12 cellular contexts compared by ENCODE assay signal in the genomic region with DNA sequence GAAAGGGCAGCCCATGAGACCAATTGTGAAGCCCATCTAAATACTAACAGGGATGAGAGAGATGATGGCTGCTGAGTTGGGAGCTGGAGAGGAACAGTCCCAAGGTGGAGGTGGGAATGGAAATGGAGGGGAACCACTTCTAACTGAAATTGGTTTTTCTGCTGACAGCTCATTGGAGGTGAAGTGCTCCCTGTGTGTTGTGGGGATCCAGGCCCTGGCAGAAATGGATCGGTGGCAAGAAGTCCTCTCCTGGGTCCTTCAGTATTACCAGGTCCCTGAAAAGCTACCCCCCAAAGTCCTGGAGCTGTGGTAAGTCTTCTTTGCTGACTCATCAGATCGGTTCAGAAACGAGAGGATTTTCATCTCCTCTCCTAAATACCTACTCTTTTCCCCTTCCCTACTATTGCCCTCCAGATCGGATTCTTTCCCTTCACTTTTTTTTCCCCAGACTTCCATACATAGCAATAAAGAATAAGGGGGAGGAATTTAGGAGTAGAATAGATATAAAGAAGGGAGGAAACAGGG. TPM values are rescaled to one million over a fixed set of nuclear protein-coding genes. Genes with fewer than 3 reads are reported as not detected.
DNase-seq lines count a peak whose midpoint lies in the region; ATAC-seq and TF ChIP-seq lines count a peak whose summit lies in the region.
"Had no signal": no experiment of that assay in that cellular context is flagged by ENCODE, and none has a peak within 500 bp of the region (broad histone marks: within the 10 kb centered on the region; RNA-seq: fewer than 3 reads in every experiment).

No MANE protein-coding gene starts in this region.

- H3K4me1 Mint-ChIP-seq in T-helper 2 cell treated with Interferon-gamma antibody and Interleukin-4, amounts not matched to agents 5 μg/mL and 100 μg/mL, for 36 hours (ENCODE audit: low read depth): peaks cover 31% of the 10 kb centered on the region
- H3K4me1 Mint-ChIP-seq in activated naive CD8-positive, alpha-beta T cell treated with anti-CD3 and anti-CD28 coated beads for 36 hours: peaks cover 46% of the 10 kb centered on the region
- peaks cover 46 to 51% of the 10 kb centered on the region in 2 donors for H3K4me1 Mint-ChIP-seq in natural killer cell treated with Interleukin-12 subunit alpha and Interleukin-12 subunit beta and Interleukin-15 and Interleukin-18, amount 100 ng/mL, for 72 hours (ENCODE audit: low read depth in 2 of 2)

- H3K9me3 Mint-ChIP-seq in T-helper 2 cell treated with Interferon-gamma antibody and Interleukin-4, amounts not matched to agents 5 μg/mL and 100 μg/mL, for 36 hours: no peaks in the 10 kb centered on the region
- H3K9me3 Mint-ChIP-seq in activated naive CD8-positive, alpha-beta T cell treated with anti-CD3 and anti-CD28 coated beads for 36 hours: peaks cover 2% of the 10 kb centered on the region
- H3K9me3 Mint-ChIP-seq in natural killer cell treated with Interleukin-12 subunit alpha and Interleukin-12 subunit beta and Interleukin-15 and Interleukin-18, amount 100 ng/mL, for 72 hours: no peaks in the 10 kb centered on the region

- no peak for TF ChIP-seq CTCF in HFF-Myc (IDR thresholded peaks at IDR 0.05; ENCODE audit: low read depth, low read length, missing control alignments)

- ATAC-seq in natural killer cell treated with Interleukin-12 subunit alpha and Interleukin-12 subunit beta and Interleukin-15 and Interleukin-18, amount 100 ng/mL, for 72 hours: no peak
- no peak for ATAC-seq in GM19035 (IDR thresholded peaks at IDR 0.05; ENCODE audit: unreplicated experiment)

- H3K27ac Mint-ChIP-seq in T-helper 2 cell treated with Interferon-gamma antibody and Interleukin-4, amounts not matched to agents 5 μg/mL and 100 μg/mL, for 36 hours: peak overlapping the region; percentile 16
- H3K27ac Mint-ChIP-seq in activated naive CD8-positive, alpha-beta T cell treated with anti-CD3 and anti-CD28 coated beads for 36 hours: peak overlapping the region; percentile 83
- H3K27ac Mint-ChIP-seq in natural killer cell treated with Interleukin-12 subunit alpha and Interleukin-12 subunit beta and Interleukin-15 and Interleukin-18, amount 100 ng/mL, for 72 hours: peak overlapping the region in 1 of 2 donors; percentile 97

- DNase-seq in T-helper 2 cell treated with Interferon-gamma antibody and Interleukin-4, amounts not matched to agents 5 μg/mL and 100 μg/mL, for 36 hours (ENCODE audit: low spot score): no peak
- DNase-seq in T-helper 2 cell (no peak), HFF-Myc (ENCODE audit: extremely low read depth, low read depth) (no peak), HCEC 1CT (no peak)
- DNase-seq in activated naive CD8-positive, alpha-beta T cell treated with anti-CD3 and anti-CD28 coated beads for 36 hours: no peak
- DNase-seq in natural killer cell treated with Interleukin-12 subunit alpha and Interleukin-12 subunit beta and Interleukin-15 and Interleukin-18, amount 100 ng/mL, for 72 hours (ENCODE audit: low spot score): no peak
- DNase-seq in stimulated activated naive CD4-positive, alpha-beta T cell (lab: John Stamatoyannopoulos, UW): no peak
- DNase-seq: 8988T, head of caudate nucleus, NCI-H2227 treated with DMSO at 0.1 percent for 48 hours, upper lobe of left lung had no signal

- H3K27me3 Mint-ChIP-seq in T-helper 2 cell treated with Interferon-gamma antibody and Interleukin-4, amounts not matched to agents 5 μg/mL and 100 μg/mL, for 36 hours (ENCODE audit: low read depth): no peaks in the 10 kb centered on the region
- H3K27me3 Mint-ChIP-seq in activated naive CD8-positive, alpha-beta T cell treated with anti-CD3 and anti-CD28 coated beads for 36 hours: no peaks in the 10 kb centered on the region
- no peaks in the 10 kb centered on the region for H3K27me3 Mint-ChIP-seq in natural killer cell treated with Interleukin-12 subunit alpha and Interleukin-12 subunit beta and Interleukin-15 and Interleukin-18, amount 100 ng/mL, for 72 hours

- peak overlapping the region; percentile 90 for H3K4me3 Mint-ChIP-seq in T-helper 2 cell treated with Interferon-gamma antibody and Interleukin-4, amounts not matched to agents 5 μg/mL and 100 μg/mL, for 36 hours
- peak overlapping the region; percentile 89 for H3K4me3 Mint-ChIP-seq in activated naive CD8-positive, alpha-beta T cell treated with anti-CD3 and anti-CD28 coated beads for 36 hours
- H3K4me3 Mint-ChIP-seq in natural killer cell treated with Interleukin-12 subunit alpha and Interleukin-12 subunit beta and Interleukin-15 and Interleukin-18, amount 100 ng/mL, for 72 hours: peak overlapping the region; percentile 91

- peak overlapping the region; percentile 77; the same call in 1 of the 2 replicates for H3K4me3 ChIP-seq in HFF-Myc (replicated peaks; ENCODE audit: low read depth, low read length)

- peaks cover 47% of the 10 kb centered on the region for H3K36me3 Mint-ChIP-seq in T-helper 2 cell treated with Interferon-gamma antibody and Interleukin-4, amounts not matched to agents 5 μg/mL and 100 μg/mL, for 36 hours (ENCODE audit: low read depth)
- peaks cover 33% of the 10 kb centered on the region for H3K36me3 Mint-ChIP-seq in activated naive CD8-positive, alpha-beta T cell treated with anti-CD3 and anti-CD28 coated beads for 36 hours
- H3K36me3 Mint-ChIP-seq in natural killer cell treated with Interleukin-12 subunit alpha and Interleukin-12 subunit beta and Interleukin-15 and Interleukin-18, amount 100 ng/mL, for 72 hours: peaks cover 39% of the 10 kb centered on the region

RNA-seq across cellular contexts. Expression of gene PEX26, which starts 2.0 kb away (rescaled TPM):
- total RNA-seq in activated naive CD8-positive, alpha-beta T cell treated with anti-CD3 and anti-CD28 coated beads for 36 hours: 10 to 100 TPM; 65.5 to 67.2 TPM
- total RNA-seq in natural killer cell treated with Interleukin-12 subunit alpha and Interleukin-12 subunit beta and Interleukin-15 and Interleukin-18, amount 100 ng/mL, for 72 hours: 10 to 100 TPM; 44.6 to 63.5 TPM

RNA-seq across cellular contexts. Expression of gene TUBA8, which starts 30.8 kb away (rescaled TPM):
- total RNA-seq in activated naive CD8-positive, alpha-beta T cell treated with anti-CD3 and anti-CD28 coated beads for 36 hours: 1 to 10 TPM; 1.2 to 1.5 TPM
- 1 to 10 TPM; 3.0 to 3.1 TPM for total RNA-seq in natural killer cell treated with Interleukin-12 subunit alpha and Interleukin-12 subunit beta and Interleukin-15 and Interleukin-18, amount 100 ng/mL, for 72 hours

RNA-seq across cellular contexts. Expression of gene MICAL3, which starts 55.4 kb away (rescaled TPM):
- total RNA-seq in activated naive CD8-positive, alpha-beta T cell treated with anti-CD3 and anti-CD28 coated beads for 36 hours: 10 to 100 TPM; 36.6 to 41.3 TPM
- 10 to 100 TPM; 52.7 to 62.1 TPM for total RNA-seq in natural killer cell treated with Interleukin-12 subunit alpha and Interleukin-12 subunit beta and Interleukin-15 and Interleukin-18, amount 100 ng/mL, for 72 hours
